Comparison of ENCODE assay signal across 11 cellular contexts in genomic region chr13:40652588-40652940, GRCh38. TPM values are rescaled to one million over a fixed set of nuclear protein-coding genes. Genes with fewer than 3 reads are reported as not detected.
DNase-seq lines count a peak whose midpoint lies in the region; ATAC-seq lines count a peak whose summit lies in the region.
"Had no signal": no experiment of that assay in that cellular context is flagged by ENCODE, and none has a peak within 500 bp of the region (broad histone marks: within the 10 kb centered on the region; RNA-seq: fewer than 3 reads in every experiment).

No MANE protein-coding gene starts in this region.

- peaks cover 4% of the 10 kb centered on the region; the same call in 1 of the 2 replicates for H3K4me1 ChIP-seq in iPS DF 6.9 (ENCODE audit: control insufficient read depth, insufficient read depth, low read length)

- no CpG with 5 or more reads among the region's 2 CpGs for WGBS in iPS DF 6.9 (ENCODE audit: insufficient coverage, insufficient read length)

- no peak overlapping the region for H3K4me3 ChIP-seq in iPS DF 6.9 (ENCODE audit: low read length)
- H3K4me3 ChIP-seq: ovary had no signal

- DNase-seq in iPS DF 6.9 (ENCODE audit: low read depth, low spot score) (no peak), dermis blood vessel endothelial cell (no peak), H4 (ENCODE audit: low spot score) (no peak)
- DNase-seq in stimulated activated naive CD4-positive, alpha-beta T cell treated with Interleukin-2 at 50 U/mL for 16 hours (lab: John Stamatoyannopoulos, UW) = no peak
- DNase-seq in activated effector memory CD4-positive, alpha-beta T cell treated with anti-CD3 and anti-CD28 coated beads, Interleukin-2, amount 50 U/mL, for 16 hours = no peak
- DNase-seq: activated CD8-positive, alpha-beta memory T cell treated with anti-CD3 and anti-CD28 coated beads, Interleukin-2, amount 50 U/mL, for 4 hours; ovary; SHP77 had no signal

- no peaks in the 10 kb centered on the region for H3K9me3 ChIP-seq in iPS DF 6.9 (ENCODE audit: control insufficient read depth, insufficient read depth, low read length)
- H3K9me3 ChIP-seq: ovary had no signal

- ATAC-seq in GM18502 (IDR thresholded peaks at IDR 0.05; ENCODE audit: poor library complexity, unreplicated experiment) (peak; percentile 52), GM21526 (IDR thresholded peaks at IDR 0.05; ENCODE audit: low FRiP score, unreplicated experiment) (peak; percentile 47), HG03521 (IDR thresholded peaks at IDR 0.05; ENCODE audit: unreplicated experiment) (peak; percentile 40)

- no peaks in the 10 kb centered on the region for H3K36me3 ChIP-seq in iPS DF 6.9 (ENCODE audit: control insufficient read depth, insufficient read depth, low read length)
- H3K36me3 ChIP-seq: ovary had no signal

- no peaks in the 10 kb centered on the region for H3K27me3 ChIP-seq in iPS DF 6.9 (ENCODE audit: control insufficient read depth, insufficient read depth, low read length)
- H3K27me3 ChIP-seq: ovary had no signal

- peak overlapping the region; percentile 59 for H3K27ac ChIP-seq in iPS DF 6.9 (ENCODE audit: low read length)
- H3K27ac ChIP-seq: ovary had no signal

RNA-seq across cellular contexts. Expression of gene FOXO1, which starts 13.9 kb away (rescaled TPM):
- total RNA-seq in dermis blood vessel endothelial cell = 35.4 and 60.4 TPM in 2 replicates
- total RNA-seq in H4 (2014; rRNA removed; shearing (Covaris generic)) = 1.7 and 2.1 TPM in 2 replicates

Comparison
In these comparisons a context has a peak if more than half of its experiments do, and no peak if none do; other contexts are left out.
1. RNA of gene FOXO1, which starts 13.9 kb away (total RNA-seq): 35.4 to 60.4 TPM in dermis blood vessel endothelial cell; 1.7 to 2.1 TPM in H4; every median in the first group is over 10 times any median in the second.
2. Peak in every context shown above with its lines, with median percentiles within 50 percentile points of each other: ATAC-seq.